ENCODE assay signal across 1 cellular context in genomic region chr5:17118631-17119030, GRCh38.
TF ChIP-seq lines count a peak whose summit lies in the region.

No MANE protein-coding gene starts in this region.

TF ChIP-seq in K562, 482 proteins besides CTCF, POLR2A, EP300 and RAD21 (continued from another document):
- TF ChIP-seq ZNF512 (tag; IDR thresholded peaks at IDR 0.05), result no peak
- TF ChIP-seq SRSF7 (optimal IDR thresholded peaks at IDR 0.05; ENCODE audit: low read depth, low read length), result no peak
- TF ChIP-seq JUNB (CRISPR knock-in tag; conservative IDR thresholded peaks at IDR 0.05), result peak; percentile 82
- TF ChIP-seq VEZF1 (CRISPR knock-in tag; IDR thresholded peaks at IDR 0.05), result peak; percentile 33; the same call in 1 of the 2 replicates
- no peak for TF ChIP-seq SP2 (IDR thresholded peaks at IDR 0.05; ENCODE audit: extremely low read depth, low read depth, low read length, poor library complexity, severe bottlenecking)
- no peak for TF ChIP-seq NR2C2 (CRISPR knock-in tag; IDR thresholded peaks at IDR 0.05)
- peak; percentile 56; the same call in 1 of the 2 replicates for TF ChIP-seq NR2C2 (tag; IDR thresholded peaks at IDR 0.05)
- TF ChIP-seq GATAD2B (IDR thresholded peaks at IDR 0.05; ENCODE audit: borderline replicate concordance), result no peak
- TF ChIP-seq FOXK1 (CRISPR knock-in tag; IDR thresholded peaks at IDR 0.05; ENCODE audit: borderline replicate concordance), result no peak
- peak; percentile 60; the same call in 1 of the 2 replicates for TF ChIP-seq ZNF589 (CRISPR knock-in tag; IDR thresholded peaks at IDR 0.05; ENCODE audit: low read depth)
